In the genomic region with DNA sequence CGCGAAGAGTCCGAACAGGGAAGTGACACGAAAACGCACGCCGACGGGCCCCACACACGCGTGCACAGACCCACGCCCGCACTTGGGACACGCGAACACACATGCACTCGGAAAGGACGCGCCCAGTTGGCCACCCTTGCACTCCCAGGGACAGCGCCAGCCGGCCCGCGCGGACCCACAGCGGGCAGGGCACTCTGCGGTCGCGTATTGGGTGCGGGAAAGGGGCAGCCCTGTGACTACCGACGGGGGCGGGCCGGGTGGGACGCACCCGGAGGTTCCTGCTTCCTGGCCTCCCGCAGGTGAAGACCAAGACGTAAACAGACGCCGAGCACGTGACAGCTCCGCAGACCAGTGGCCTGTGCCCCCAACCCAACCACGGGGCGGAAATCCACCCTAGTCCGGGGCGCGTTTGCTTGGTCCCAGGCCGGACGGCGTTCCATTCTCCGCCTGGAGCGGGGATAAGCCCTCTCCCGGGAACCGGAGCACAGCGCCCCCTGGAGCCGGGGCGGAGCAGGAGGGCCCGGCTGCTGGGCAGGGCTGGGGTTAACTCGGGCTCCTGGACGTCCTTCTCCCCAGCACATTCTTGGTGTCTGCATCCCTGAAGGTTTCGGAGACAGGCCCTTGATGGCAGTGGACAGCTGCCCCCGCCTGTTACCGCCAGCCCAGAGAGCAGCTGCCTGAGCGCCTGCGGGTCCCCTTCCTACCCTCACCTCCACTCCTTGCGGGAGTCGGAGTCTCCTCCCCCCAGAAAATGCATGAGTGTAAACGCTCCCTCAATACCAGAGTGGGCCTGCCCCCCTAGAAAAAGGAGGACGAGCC, we compare ENCODE assay signal across 2 cellular contexts.
A peak's percentile ranks its signal among the peaks of the same experiment; 100 is the strongest.
TF ChIP-seq lines count a peak whose summit lies in the region.

No MANE protein-coding gene starts in this region.

TF ChIP-seq in HEK293, 187 proteins besides CTCF, POLR2A, EP300 and RAD21 (continued from another document and continues in another):
- TF ChIP-seq, protein P1, sequence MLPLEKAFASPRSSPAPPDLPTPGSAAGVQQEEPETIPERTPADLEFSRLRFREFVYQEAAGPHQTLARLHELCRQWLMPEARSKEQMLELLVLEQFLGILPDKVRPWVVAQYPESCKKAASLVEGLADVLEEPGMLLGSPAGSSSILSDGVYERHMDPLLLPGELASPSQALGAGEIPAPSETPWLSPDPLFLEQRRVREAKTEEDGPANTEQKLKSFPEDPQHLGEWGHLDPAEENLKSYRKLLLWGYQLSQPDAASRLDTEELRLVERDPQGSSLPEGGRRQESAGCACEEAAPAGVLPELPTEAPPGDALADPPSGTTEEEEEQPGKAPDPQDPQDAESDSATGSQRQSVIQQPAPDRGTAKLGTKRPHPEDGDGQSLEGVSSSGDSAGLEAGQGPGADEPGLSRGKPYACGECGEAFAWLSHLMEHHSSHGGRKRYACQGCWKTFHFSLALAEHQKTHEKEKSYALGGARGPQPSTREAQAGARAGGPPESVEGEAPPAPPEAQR (tag by site-specific recombination; IDR thresholded peaks at IDR 0.05) = no peak
- peak; percentile 46; the same call in 1 of the 2 replicates for TF ChIP-seq ZNF184 (tag by site-specific recombination; IDR thresholded peaks at IDR 0.05)
- no peak for TF ChIP-seq SETDB1 (IDR thresholded peaks at IDR 0.05; ENCODE audit: insufficient read length, low read length)
- TF ChIP-seq ZNF664 (tag by site-specific recombination; IDR thresholded peaks at IDR 0.05) = no peak
- no peak for TF ChIP-seq KLF1 (tag by site-specific recombination; IDR thresholded peaks at IDR 0.05)
- 0 out of 2 replicates have a peak, but pooled peaks have one; percentile 12 for TF ChIP-seq ZNF843 (tag by site-specific recombination; IDR thresholded peaks at IDR 0.05)
- TF ChIP-seq WT1 (tag by site-specific recombination; IDR thresholded peaks at IDR 0.05) = no peak
- no peak for TF ChIP-seq ZNF549 (tag by site-specific recombination; IDR thresholded peaks at IDR 0.05)
- TF ChIP-seq BCL11A (tag by site-specific recombination; IDR thresholded peaks at IDR 0.05; ENCODE audit: low read depth) = 0 out of 2 replicates have a peak, but pooled peaks have one; percentile 18
- TF ChIP-seq, protein P2, sequence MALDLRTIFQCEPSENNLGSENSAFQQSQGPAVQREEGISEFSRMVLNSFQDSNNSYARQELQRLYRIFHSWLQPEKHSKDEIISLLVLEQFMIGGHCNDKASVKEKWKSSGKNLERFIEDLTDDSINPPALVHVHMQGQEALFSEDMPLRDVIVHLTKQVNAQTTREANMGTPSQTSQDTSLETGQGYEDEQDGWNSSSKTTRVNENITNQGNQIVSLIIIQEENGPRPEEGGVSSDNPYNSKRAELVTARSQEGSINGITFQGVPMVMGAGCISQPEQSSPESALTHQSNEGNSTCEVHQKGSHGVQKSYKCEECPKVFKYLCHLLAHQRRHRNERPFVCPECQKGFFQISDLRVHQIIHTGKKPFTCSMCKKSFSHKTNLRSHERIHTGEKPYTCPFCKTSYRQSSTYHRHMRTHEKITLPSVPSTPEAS (tag by site-specific recombination; IDR thresholded peaks at IDR 0.05) = no peak
- no peak for TF ChIP-seq ZNF16 (tag by site-specific recombination; IDR thresholded peaks at IDR 0.05; ENCODE audit: low read depth)
- TF ChIP-seq OSR2 (tag by site-specific recombination; IDR thresholded peaks at IDR 0.05) = no peak; the same call in 1 of the 2 replicates
- TF ChIP-seq ZNF624 (tag by site-specific recombination; IDR thresholded peaks at IDR 0.05) = no peak
- peak; percentile 41; the same call in 1 of the 2 replicates for TF ChIP-seq YY2 (tag by site-specific recombination; IDR thresholded peaks at IDR 0.05)
- TF ChIP-seq ZNF214 (tag by site-specific recombination; IDR thresholded peaks at IDR 0.05; ENCODE audit: borderline replicate concordance) = no peak
- TF ChIP-seq ZXDB (tag by site-specific recombination; IDR thresholded peaks at IDR 0.05) = no peak; the same call in 1 of the 2 replicates
- no peak for TF ChIP-seq ZNF354C (tag by site-specific recombination; IDR thresholded peaks at IDR 0.05; ENCODE audit: borderline replicate concordance, low read depth)
- no peak for TF ChIP-seq ZNF548 (tag by site-specific recombination; IDR thresholded peaks at IDR 0.05)
- TF ChIP-seq, protein P3, sequence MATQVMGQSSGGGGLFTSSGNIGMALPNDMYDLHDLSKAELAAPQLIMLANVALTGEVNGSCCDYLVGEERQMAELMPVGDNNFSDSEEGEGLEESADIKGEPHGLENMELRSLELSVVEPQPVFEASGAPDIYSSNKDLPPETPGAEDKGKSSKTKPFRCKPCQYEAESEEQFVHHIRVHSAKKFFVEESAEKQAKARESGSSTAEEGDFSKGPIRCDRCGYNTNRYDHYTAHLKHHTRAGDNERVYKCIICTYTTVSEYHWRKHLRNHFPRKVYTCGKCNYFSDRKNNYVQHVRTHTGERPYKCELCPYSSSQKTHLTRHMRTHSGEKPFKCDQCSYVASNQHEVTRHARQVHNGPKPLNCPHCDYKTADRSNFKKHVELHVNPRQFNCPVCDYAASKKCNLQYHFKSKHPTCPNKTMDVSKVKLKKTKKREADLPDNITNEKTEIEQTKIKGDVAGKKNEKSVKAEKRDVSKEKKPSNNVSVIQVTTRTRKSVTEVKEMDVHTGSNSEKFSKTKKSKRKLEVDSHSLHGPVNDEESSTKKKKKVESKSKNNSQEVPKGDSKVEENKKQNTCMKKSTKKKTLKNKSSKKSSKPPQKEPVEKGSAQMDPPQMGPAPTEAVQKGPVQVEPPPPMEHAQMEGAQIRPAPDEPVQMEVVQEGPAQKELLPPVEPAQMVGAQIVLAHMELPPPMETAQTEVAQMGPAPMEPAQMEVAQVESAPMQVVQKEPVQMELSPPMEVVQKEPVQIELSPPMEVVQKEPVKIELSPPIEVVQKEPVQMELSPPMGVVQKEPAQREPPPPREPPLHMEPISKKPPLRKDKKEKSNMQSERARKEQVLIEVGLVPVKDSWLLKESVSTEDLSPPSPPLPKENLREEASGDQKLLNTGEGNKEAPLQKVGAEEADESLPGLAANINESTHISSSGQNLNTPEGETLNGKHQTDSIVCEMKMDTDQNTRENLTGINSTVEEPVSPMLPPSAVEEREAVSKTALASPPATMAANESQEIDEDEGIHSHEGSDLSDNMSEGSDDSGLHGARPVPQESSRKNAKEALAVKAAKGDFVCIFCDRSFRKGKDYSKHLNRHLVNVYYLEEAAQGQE (tag by site-specific recombination; IDR thresholded peaks at IDR 0.05) = no peak
- no peak for TF ChIP-seq RBAK (tag by site-specific recombination; IDR thresholded peaks at IDR 0.05)
- TF ChIP-seq, protein P4, sequence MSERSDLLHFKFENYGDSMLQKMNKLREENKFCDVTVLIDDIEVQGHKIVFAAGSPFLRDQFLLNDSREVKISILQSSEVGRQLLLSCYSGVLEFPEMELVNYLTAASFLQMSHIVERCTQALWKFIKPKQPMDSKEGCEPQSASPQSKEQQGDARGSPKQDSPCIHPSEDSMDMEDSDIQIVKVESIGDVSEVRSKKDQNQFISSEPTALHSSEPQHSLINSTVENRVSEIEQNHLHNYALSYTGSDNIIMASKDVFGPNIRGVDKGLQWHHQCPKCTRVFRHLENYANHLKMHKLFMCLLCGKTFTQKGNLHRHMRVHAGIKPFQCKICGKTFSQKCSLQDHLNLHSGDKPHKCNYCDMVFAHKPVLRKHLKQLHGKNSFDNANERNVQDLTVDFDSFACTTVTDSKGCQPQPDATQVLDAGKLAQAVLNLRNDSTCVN (tag by site-specific recombination; optimal IDR thresholded peaks at IDR 0.05) = peak; percentile 96

TF ChIP-seq in HepG2, 621 proteins besides CTCF, POLR2A, EP300 and RAD21 (continued from another document and continues in another):
- TF ChIP-seq, protein P5, sequence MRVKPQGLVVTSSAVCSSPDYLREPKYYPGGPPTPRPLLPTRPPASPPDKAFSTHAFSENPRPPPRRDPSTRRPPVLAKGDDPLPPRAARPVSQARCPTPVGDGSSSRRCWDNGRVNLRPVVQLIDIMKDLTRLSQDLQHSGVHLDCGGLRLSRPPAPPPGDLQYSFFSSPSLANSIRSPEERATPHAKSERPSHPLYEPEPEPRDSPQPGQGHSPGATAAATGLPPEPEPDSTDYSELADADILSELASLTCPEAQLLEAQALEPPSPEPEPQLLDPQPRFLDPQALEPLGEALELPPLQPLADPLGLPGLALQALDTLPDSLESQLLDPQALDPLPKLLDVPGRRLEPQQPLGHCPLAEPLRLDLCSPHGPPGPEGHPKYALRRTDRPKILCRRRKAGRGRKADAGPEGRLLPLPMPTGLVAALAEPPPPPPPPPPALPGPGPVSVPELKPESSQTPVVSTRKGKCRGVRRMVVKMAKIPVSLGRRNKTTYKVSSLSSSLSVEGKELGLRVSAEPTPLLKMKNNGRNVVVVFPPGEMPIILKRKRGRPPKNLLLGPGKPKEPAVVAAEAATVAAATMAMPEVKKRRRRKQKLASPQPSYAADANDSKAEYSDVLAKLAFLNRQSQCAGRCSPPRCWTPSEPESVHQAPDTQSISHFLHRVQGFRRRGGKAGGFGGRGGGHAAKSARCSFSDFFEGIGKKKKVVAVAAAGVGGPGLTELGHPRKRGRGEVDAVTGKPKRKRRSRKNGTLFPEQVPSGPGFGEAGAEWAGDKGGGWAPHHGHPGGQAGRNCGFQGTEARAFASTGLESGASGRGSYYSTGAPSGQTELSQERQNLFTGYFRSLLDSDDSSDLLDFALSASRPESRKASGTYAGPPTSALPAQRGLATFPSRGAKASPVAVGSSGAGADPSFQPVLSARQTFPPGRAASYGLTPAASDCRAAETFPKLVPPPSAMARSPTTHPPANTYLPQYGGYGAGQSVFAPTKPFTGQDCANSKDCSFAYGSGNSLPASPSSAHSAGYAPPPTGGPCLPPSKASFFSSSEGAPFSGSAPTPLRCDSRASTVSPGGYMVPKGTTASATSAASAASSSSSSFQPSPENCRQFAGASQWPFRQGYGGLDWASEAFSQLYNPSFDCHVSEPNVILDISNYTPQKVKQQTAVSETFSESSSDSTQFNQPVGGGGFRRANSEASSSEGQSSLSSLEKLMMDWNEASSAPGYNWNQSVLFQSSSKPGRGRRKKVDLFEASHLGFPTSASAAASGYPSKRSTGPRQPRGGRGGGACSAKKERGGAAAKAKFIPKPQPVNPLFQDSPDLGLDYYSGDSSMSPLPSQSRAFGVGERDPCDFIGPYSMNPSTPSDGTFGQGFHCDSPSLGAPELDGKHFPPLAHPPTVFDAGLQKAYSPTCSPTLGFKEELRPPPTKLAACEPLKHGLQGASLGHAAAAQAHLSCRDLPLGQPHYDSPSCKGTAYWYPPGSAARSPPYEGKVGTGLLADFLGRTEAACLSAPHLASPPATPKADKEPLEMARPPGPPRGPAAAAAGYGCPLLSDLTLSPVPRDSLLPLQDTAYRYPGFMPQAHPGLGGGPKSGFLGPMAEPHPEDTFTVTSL (CRISPR knock-in tag; IDR thresholded peaks at IDR 0.05; ENCODE audit: borderline replicate concordance) = no peak; the same call in 1 of the 2 replicates
- TF ChIP-seq, protein P6, sequence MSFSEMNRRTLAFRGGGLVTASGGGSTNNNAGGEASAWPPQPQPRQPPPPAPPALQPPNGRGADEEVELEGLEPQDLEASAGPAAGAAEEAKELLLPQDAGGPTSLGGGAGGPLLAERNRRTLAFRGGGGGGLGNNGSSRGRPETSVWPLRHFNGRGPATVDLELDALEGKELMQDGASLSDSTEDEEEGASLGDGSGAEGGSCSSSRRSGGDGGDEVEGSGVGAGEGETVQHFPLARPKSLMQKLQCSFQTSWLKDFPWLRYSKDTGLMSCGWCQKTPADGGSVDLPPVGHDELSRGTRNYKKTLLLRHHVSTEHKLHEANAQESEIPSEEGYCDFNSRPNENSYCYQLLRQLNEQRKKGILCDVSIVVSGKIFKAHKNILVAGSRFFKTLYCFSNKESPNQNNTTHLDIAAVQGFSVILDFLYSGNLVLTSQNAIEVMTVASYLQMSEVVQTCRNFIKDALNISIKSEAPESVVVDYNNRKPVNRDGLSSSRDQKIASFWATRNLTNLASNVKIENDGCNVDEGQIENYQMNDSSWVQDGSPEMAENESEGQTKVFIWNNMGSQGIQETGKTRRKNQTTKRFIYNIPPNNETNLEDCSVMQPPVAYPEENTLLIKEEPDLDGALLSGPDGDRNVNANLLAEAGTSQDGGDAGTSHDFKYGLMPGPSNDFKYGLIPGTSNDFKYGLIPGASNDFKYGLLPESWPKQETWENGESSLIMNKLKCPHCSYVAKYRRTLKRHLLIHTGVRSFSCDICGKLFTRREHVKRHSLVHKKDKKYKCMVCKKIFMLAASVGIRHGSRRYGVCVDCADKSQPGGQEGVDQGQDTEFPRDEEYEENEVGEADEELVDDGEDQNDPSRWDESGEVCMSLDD (CRISPR knock-in tag; IDR thresholded peaks at IDR 0.05; ENCODE audit: borderline replicate concordance) = peak; percentile 41; the same call in 1 of the 2 replicates
- TF ChIP-seq NFKB2 (CRISPR knock-in tag; IDR thresholded peaks at IDR 0.05; ENCODE audit: borderline replicate concordance) (peak; percentile 88; the same call in 1 of the 2 replicates), ZNF558 (CRISPR knock-in tag; IDR thresholded peaks at IDR 0.05; ENCODE audit: borderline replicate concordance) (no peak; the same call in 1 of the 2 replicates), BCL6 (CRISPR knock-in tag; IDR thresholded peaks at IDR 0.05) (0 out of 2 replicates have a peak, but pooled peaks have one; percentile 13), ZNF432 (CRISPR knock-in tag; IDR thresholded peaks at IDR 0.05; ENCODE audit: borderline replicate concordance) (no peak)
- TF ChIP-seq, protein P7, sequence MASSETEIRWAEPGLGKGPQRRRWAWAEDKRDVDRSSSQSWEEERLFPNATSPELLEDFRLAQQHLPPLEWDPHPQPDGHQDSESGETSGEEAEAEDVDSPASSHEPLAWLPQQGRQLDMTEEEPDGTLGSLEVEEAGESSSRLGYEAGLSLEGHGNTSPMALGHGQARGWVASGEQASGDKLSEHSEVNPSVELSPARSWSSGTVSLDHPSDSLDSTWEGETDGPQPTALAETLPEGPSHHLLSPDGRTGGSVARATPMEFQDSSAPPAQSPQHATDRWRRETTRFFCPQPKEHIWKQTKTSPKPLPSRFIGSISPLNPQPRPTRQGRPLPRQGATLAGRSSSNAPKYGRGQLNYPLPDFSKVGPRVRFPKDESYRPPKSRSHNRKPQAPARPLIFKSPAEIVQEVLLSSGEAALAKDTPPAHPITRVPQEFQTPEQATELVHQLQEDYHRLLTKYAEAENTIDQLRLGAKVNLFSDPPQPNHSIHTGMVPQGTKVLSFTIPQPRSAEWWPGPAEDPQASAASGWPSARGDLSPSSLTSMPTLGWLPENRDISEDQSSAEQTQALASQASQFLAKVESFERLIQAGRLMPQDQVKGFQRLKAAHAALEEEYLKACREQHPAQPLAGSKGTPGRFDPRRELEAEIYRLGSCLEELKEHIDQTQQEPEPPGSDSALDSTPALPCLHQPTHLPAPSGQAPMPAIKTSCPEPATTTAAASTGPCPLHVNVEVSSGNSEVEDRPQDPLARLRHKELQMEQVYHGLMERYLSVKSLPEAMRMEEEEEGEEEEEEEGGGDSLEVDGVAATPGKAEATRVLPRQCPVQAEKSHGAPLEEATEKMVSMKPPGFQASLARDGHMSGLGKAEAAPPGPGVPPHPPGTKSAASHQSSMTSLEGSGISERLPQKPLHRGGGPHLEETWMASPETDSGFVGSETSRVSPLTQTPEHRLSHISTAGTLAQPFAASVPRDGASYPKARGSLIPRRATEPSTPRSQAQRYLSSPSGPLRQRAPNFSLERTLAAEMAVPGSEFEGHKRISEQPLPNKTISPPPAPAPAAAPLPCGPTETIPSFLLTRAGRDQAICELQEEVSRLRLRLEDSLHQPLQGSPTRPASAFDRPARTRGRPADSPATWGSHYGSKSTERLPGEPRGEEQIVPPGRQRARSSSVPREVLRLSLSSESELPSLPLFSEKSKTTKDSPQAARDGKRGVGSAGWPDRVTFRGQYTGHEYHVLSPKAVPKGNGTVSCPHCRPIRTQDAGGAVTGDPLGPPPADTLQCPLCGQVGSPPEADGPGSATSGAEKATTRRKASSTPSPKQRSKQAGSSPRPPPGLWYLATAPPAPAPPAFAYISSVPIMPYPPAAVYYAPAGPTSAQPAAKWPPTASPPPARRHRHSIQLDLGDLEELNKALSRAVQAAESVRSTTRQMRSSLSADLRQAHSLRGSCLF (CRISPR knock-in tag; IDR thresholded peaks at IDR 0.05; ENCODE audit: borderline replicate concordance) = no peak
